In genomic region chr7:45417268-45417667, GRCh38 we compare ENCODE assay signal across 20 cellular contexts.
"Had no signal": no experiment of that assay in that cellular context is flagged by ENCODE, and none has a peak within 500 bp of the region (broad histone marks: within the 10 kb centered on the region; RNA-seq: fewer than 3 reads in every experiment).

No MANE protein-coding gene starts in this region.

- FAIRE-seq: frontal cortex, kidney had no signal

- H3K9me3 ChIP-seq: ovary, psoas muscle, sigmoid colon, thyroid gland had no signal

- H3K4me1 ChIP-seq: psoas muscle, sigmoid colon, stomach, thyroid gland had no signal

- H3K4me3 ChIP-seq: dorsolateral prefrontal cortex, lung, ovary, psoas muscle, sigmoid colon, stomach, thyroid gland had no signal

- H3K36me3 ChIP-seq: ovary, sigmoid colon, stomach, thyroid gland had no signal

- ATAC-seq: left lobe of liver; natural killer cell; psoas muscle; right cardiac atrium; stimulated activated effector memory CD8-positive, alpha-beta T cell treated with anti-CD3 and anti-CD28 coated beads, Interleukin-12 subunit alpha, Interleukin-12 subunit beta, amount 100 ng/mL, for 72 hours had no signal

- H3K27me3 ChIP-seq: dorsolateral prefrontal cortex, ovary, sigmoid colon, stomach, thyroid gland had no signal

- DNase-seq: dorsolateral prefrontal cortex; effector CD4-positive, alpha-beta T cell; kidney; natural killer cell; occipital lobe; ovary; posterior cingulate gyrus; psoas muscle; right cardiac atrium; sigmoid colon; stimulated activated CD4-positive, alpha-beta T cell treated with anti-CD3 and anti-CD28 coated beads, Interleukin-2, amount 100 ng/mL, for 24 hours; stimulated activated CD4-positive, alpha-beta T cell treated with anti-CD3 and anti-CD28 coated beads, Interleukin-4, amount 100 ng/mL, for 24 hours; stimulated activated naive CD4-positive, alpha-beta T cell treated with Interleukin-2 at 50 U/mL for 16 hours; stomach; thyroid gland; trophoblast cell had no signal

- H3K27ac ChIP-seq: dorsolateral prefrontal cortex, ovary, psoas muscle, sigmoid colon, stomach, thyroid gland had no signal
